In genomic region chr6:9514146-9514545, GRCh38 we compare ENCODE assay signal across 18 cellular contexts.
"Had no signal": no experiment of that assay in that cellular context is flagged by ENCODE, and none has a peak within 500 bp of the region (broad histone marks: within the 10 kb centered on the region; RNA-seq: fewer than 3 reads in every experiment).

No MANE protein-coding gene starts in this region.

- H3K4me2 ChIP-seq: smooth muscle cell had no signal

- ATAC-seq: mucosa of descending colon; naive thymus-derived CD8-positive, alpha-beta T cell; right cardiac atrium; stimulated activated naive B cell treated with anti-CD40 and anti-IgM and Interleukin-4, amounts not matched to agents 10 μg/mL and 1 μg/mL and 100 μg/mL, for 72 hours; stimulated activated naive CD8-positive, alpha-beta T cell treated with anti-CD3 and anti-CD28 coated beads, Interleukin-15, amount 100 ng/mL, for 72 hours; upper lobe of right lung had no signal

- DNase-seq: colonic mucosa; dermis blood vessel endothelial cell; foreskin fibroblast; kidney glomerular epithelial cell; mucosa of descending colon; naive thymus-derived CD8-positive, alpha-beta T cell; right cardiac atrium; stimulated activated CD4-positive, alpha-beta T cell treated with anti-CD3 and anti-CD28 coated beads, Interleukin-15, amount 100 ng/mL, for 24 hours; stimulated activated CD4-positive, alpha-beta T cell treated with anti-CD3 and anti-CD28 coated beads, Interleukin-1b, Interleukin-23, amount 100 ng/mL, for 48 hours; stimulated activated CD4-positive, alpha-beta T cell treated with anti-CD3 and anti-CD28 coated beads, Interleukin-4, amount 100 ng/mL, for 24 hours; stimulated activated naive B cell treated with anti-CD40 and anti-IgM and Interleukin-4, amounts not matched to agents 10 μg/mL and 1 μg/mL and 100 μg/mL, for 72 hours; stimulated activated naive CD8-positive, alpha-beta T cell treated with anti-CD3 and anti-CD28 coated beads, Interleukin-15, amount 100 ng/mL, for 72 hours; testis; upper lobe of right lung had no signal

- H3K36me3 ChIP-seq: colonic mucosa, neutrophil, tibial nerve, upper lobe of right lung, vagina had no signal

- H3K4me3 ChIP-seq: colonic mucosa, mucosa of descending colon, smooth muscle cell, testis, tibial nerve, upper lobe of right lung, vagina had no signal

- H3K27me3 ChIP-seq: colonic mucosa, neutrophil, testis, tibial nerve, upper lobe of right lung, vagina had no signal

- H3K4me1 ChIP-seq: colonic mucosa, testis, tibial nerve, upper lobe of right lung, vagina had no signal

- H3K27ac ChIP-seq: colonic mucosa, neutrophil, testis, tibial nerve, upper lobe of right lung, vagina had no signal

- H3K9me3 ChIP-seq: colonic mucosa, mucosa of descending colon, neutrophil, testis, tibial nerve, upper lobe of right lung, vagina had no signal
